ENCODE assay signal across 16 cellular contexts in the genomic region with DNA sequence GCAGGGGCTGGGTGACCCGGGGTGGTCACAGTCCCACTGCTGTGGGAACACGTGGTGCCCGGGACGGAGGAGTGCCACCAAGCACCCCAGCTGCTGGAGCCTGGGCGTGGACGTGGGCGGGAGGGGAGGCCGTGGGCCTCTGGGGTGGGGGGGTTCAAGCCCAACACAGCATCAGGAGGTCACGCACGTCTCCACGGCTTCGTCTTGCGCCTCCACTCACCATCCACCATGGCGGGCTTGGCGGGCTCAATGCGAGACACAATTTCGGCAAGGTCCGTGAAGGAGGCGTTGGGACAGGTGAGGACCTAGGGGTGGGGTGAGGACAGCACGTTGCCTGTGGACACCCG. TPM values are rescaled to one million over a fixed set of nuclear protein-coding genes. Genes with fewer than 3 reads are reported as not detected.
DNase-seq lines count a peak whose midpoint lies in the region; ATAC-seq, FAIRE-seq and TF ChIP-seq lines count a peak whose summit lies in the region.
"Had no signal": no experiment of that assay in that cellular context is flagged by ENCODE, and none has a peak within 500 bp of the region (broad histone marks: within the 10 kb centered on the region; RNA-seq: fewer than 3 reads in every experiment).

No MANE protein-coding gene starts in this region.

- TF ChIP-seq POLR2A in HCT116 (IDR thresholded peaks at IDR 0.05; ENCODE audit: borderline replicate concordance, extremely low read depth, insufficient read depth, insufficient read length) (no peak), GM12878 (IDR thresholded peaks at IDR 0.05; ENCODE audit: low read depth, low read length) (no peak), ovary (IDR thresholded peaks at IDR 0.05) (no peak)

- no peaks in the 10 kb centered on the region for H3K9me3 ChIP-seq in HCT116 (ENCODE audit: control insufficient read depth in 1 of 2, insufficient read depth in 1 of 2, low read depth in 1 of 2, low read length in 2 of 2)
- H3K9me3 ChIP-seq in GM12878 (replicated peaks; ENCODE audit: control insufficient read depth, insufficient read depth, low read length), result no peaks in the 10 kb centered on the region
- no peaks in the 10 kb centered on the region for H3K9me3 ChIP-seq in ovary
- H3K9me3 ChIP-seq in MM.1S (replicated peaks; ENCODE audit: insufficient read depth, low read length), result no peaks in the 10 kb centered on the region
- H3K9me3 ChIP-seq: adrenal gland, gastrocnemius medialis, thyroid gland had no signal

- H3K4me3 ChIP-seq in HCT116 (replicated peaks in 1 of 2; ENCODE audit: low read depth in 1 of 2, low read length in 2 of 2) (no peak overlapping the region), GM12878 (no peak overlapping the region), ovary (no peak overlapping the region), MM.1S (ENCODE audit: low read length) (no peak overlapping the region)
- H3K4me3 ChIP-seq: adrenal gland, gastrocnemius medialis, thyroid gland had no signal

- POLR2A ChIA-PET in HCT116 (lab: Charles Lee), result interaction anchor here (0.7 kb wide), 1 partner anchor 20 kb away, joined by 3 read pairs; the partner anchor contains the start of gene ENTPD8
- POLR2A ChIA-PET in GM12878 (lab: Charles Lee), result no interaction called here

- H3K9me2 ChIP-seq in HCT116 (ENCODE audit: insufficient read depth) (no peaks in the 10 kb centered on the region), MM.1S (replicated peaks; ENCODE audit: insufficient read depth, low read length) (no peaks in the 10 kb centered on the region)

- WGBS in GM12878 (ENCODE audit: insufficient coverage, insufficient replicate concordance, low lambda C conversion rate, missing lambda C conversion rate), result 91% methylated on average over 14 of the region's 21 CpGs
- WGBS in ovary, 3 donors, result 92 to 96% (median 93%) methylated on average over 21 of the region's 21 CpGs

- RAD21 ChIA-PET in HCT116 (lab: Charles Lee; ENCODE audit: low non-redundant PET in 1 of 2, low total read pairs in 2 of 2, uncharacterized antibody in 2 of 2, unreplicated experiment in 2 of 2) (no interaction called here), GM12878 (lab: Charles Lee; ENCODE audit: unreplicated experiment) (no interaction called here)

- no TSS peak for BruUV-seq in HCT116 (replicated peaks; lab: Mats Ljungman, UMichigan)
- no TSS peak for BruUV-seq in GM12878 (replicated peaks; lab: Mats Ljungman, UMichigan)

- TF ChIP-seq EP300 in GM12878 (IDR thresholded peaks at IDR 0.05; ENCODE audit: borderline replicate concordance in 1 of 2, control insufficient read depth in 1 of 2, low read depth in 2 of 2, low read length in 2 of 2), result no peak
- no peak for TF ChIP-seq EP300 in ovary (IDR thresholded peaks at IDR 0.05)

- no peak for TF ChIP-seq CTCF in HCT116 (IDR thresholded peaks at IDR 0.05 in 2 of 3, conservative IDR thresholded peaks at IDR 0.05 in 1 of 3; ENCODE audit: borderline replicate concordance in 1 of 3, insufficient read depth in 1 of 3, low read depth in 2 of 3, low read length in 2 of 3)
- no peak for TF ChIP-seq CTCF in GM12878 (IDR thresholded peaks at IDR 0.05 in 2 of 3, conservative IDR thresholded peaks at IDR 0.05 in 1 of 3; ENCODE audit: control insufficient read depth in 2 of 3, extremely low read depth in 1 of 3, insufficient read depth in 1 of 3, low read depth in 3 of 3, low read length in 3 of 3)
- no peak for TF ChIP-seq CTCF in ovary (IDR thresholded peaks at IDR 0.05)
- TF ChIP-seq CTCF in MM.1S (IDR thresholded peaks at IDR 0.05; ENCODE audit: low read length), result no peak

- H3K36me3 ChIP-seq in HCT116 (ENCODE audit: control insufficient read depth in 1 of 2, insufficient read depth in 2 of 2, low read length in 2 of 2) (peaks cover 7 to 12% of the 10 kb centered on the region in 2 experiments; a peak in 2 of 4 replicates), GM12878 (ENCODE audit: control insufficient read depth in 2 of 2, insufficient read depth in 2 of 2, low read length in 1 of 2) (no peaks in the 10 kb centered on the region), ovary (no peaks in the 10 kb centered on the region), MM.1S (replicated peaks; ENCODE audit: insufficient read depth, low read length) (no peaks in the 10 kb centered on the region; the same call in 1 of the 2 replicates)
- H3K36me3 ChIP-seq: thyroid gland had no signal

- no peak for FAIRE-seq in GM12878 (lab: Jason Lieb, UNC)
- FAIRE-seq: RCC 7860 had no signal

- H3K4me2 ChIP-seq in HCT116 (ENCODE audit: low read length) (peak overlapping the region; percentile 65), GM12878 (ENCODE audit: control insufficient read depth, insufficient read depth) (peak overlapping the region; percentile 78; the same call in 1 of the 2 replicates), MM.1S (ENCODE audit: low read depth, low read length) (no peak overlapping the region)

- H3K9ac ChIP-seq in HCT116 (ENCODE audit: low read length) (peak overlapping the region; percentile 4; the same call in 1 of the 2 replicates), GM12878 (ENCODE audit: control insufficient read depth, insufficient read depth, low read length) (no peak overlapping the region), MM.1S (ENCODE audit: low read length) (no peak overlapping the region)

- H3K79me2 ChIP-seq in HCT116 (ENCODE audit: insufficient read depth, low read length) (peaks cover 25% of the 10 kb centered on the region), GM12878 (ENCODE audit: control insufficient read depth, insufficient read depth, low read length) (peaks cover 9% of the 10 kb centered on the region), MM.1S (ENCODE audit: low read length) (peaks cover 5% of the 10 kb centered on the region; the same call in 1 of the 2 replicates)

- H2AFZ ChIP-seq in HCT116 (ENCODE audit: low read depth, low read length, poor library complexity, severe bottlenecking) (no peak overlapping the region), GM12878 (ENCODE audit: control insufficient read depth, low read depth, low read length) (peak overlapping the region; percentile 73), MM.1S (ENCODE audit: low read length) (no peak overlapping the region)

- no peak for ATAC-seq in HCT116
- ATAC-seq in GM12878, result no peak
- ATAC-seq: gastrocnemius medialis had no signal

- H3K36me3 Mint-ChIP-seq in activated CD4-positive, alpha-beta T cell treated with anti-CD3 and anti-CD28 coated beads, Interleukin-2, amount 10 ng/mL, durations not matched to agents 24 days and 14 days (ENCODE audit: low read depth), result peaks cover 7% of the 10 kb centered on the region

- no peaks in the 10 kb centered on the region for H3F3A ChIP-seq in MM.1S (ENCODE audit: insufficient read depth, low read length)

- H3K27ac Mint-ChIP-seq in activated CD4-positive, alpha-beta T cell treated with anti-CD3 and anti-CD28 coated beads, Interleukin-2, amount 10 ng/mL, durations not matched to agents 24 days and 14 days, result peak overlapping the region; percentile 41

- H3K4me3 Mint-ChIP-seq in activated CD4-positive, alpha-beta T cell treated with anti-CD3 and anti-CD28 coated beads, Interleukin-2, amount 10 ng/mL, durations not matched to agents 24 days and 14 days, result peak overlapping the region; percentile 62

- no peaks in the 10 kb centered on the region for H3K27me3 Mint-ChIP-seq in activated CD4-positive, alpha-beta T cell treated with anti-CD3 and anti-CD28 coated beads, Interleukin-2, amount 10 ng/mL, durations not matched to agents 24 days and 14 days

- intact Hi-C loops in activated CD4-positive, alpha-beta T cell treated with anti-CD3 and anti-CD28 coated beads, Interleukin-2, amount 10 ng/mL, durations not matched to agents 24 days and 14 days (cut with micrococcal nuclease), result loop anchor here (5.0 kb wide), 1 partner anchor 39 kb away; the partner anchor contains the start of genes EXD3 and NOXA1
- intact Hi-C loops in HCT116 (cut with micrococcal nuclease), result no loop called here
- intact Hi-C loops in GM12878 (cut with micrococcal nuclease; ENCODE audit: unreplicated experiment), result loop anchor here (10.0 kb wide), 1 partner anchor 64 kb away; no protein-coding TSS in a partner anchor
- intact Hi-C loops in ovary (cut with DNase I), result no loop called here

- H3K27me3 ChIP-seq in HCT116 (ENCODE audit: insufficient read depth, low read length), result no peaks in the 10 kb centered on the region
- no peaks in the 10 kb centered on the region for H3K27me3 ChIP-seq in GM12878 (replicated peaks in 1 of 2; ENCODE audit: control insufficient read depth in 2 of 2, insufficient read depth in 2 of 2, low read length in 1 of 2)
- H3K27me3 ChIP-seq in ovary, result no peaks in the 10 kb centered on the region
- peaks cover 17% of the 10 kb centered on the region; the same call in 1 of the 2 replicates for H3K27me3 ChIP-seq in MM.1S (replicated peaks; ENCODE audit: insufficient read depth, low read length)
- H3K27me3 ChIP-seq: adrenal gland, gastrocnemius medialis, thyroid gland had no signal

- H4K20me1 ChIP-seq in HCT116 (ENCODE audit: insufficient read depth) (no peaks in the 10 kb centered on the region), GM12878 (ENCODE audit: control insufficient read depth, insufficient read depth) (no peaks in the 10 kb centered on the region), MM.1S (ENCODE audit: insufficient read depth, low read length) (no peaks in the 10 kb centered on the region)

- H3K27ac ChIP-seq in HCT116 (ENCODE audit: low read depth, low read length), result no peak overlapping the region; the same call in 1 of the 2 replicates
- H3K27ac ChIP-seq in GM12878 (ENCODE audit: control insufficient read depth, insufficient read depth), result no peak overlapping the region
- no peak overlapping the region for H3K27ac ChIP-seq in ovary
- H3K27ac ChIP-seq in MM.1S (ENCODE audit: low read length), result no peak overlapping the region
- H3K27ac ChIP-seq: adrenal gland, gastrocnemius medialis, thyroid gland, WERI-Rb-1 had no signal

- H3K4me1 ChIP-seq in HCT116 (ENCODE audit: control insufficient read depth in 1 of 2, insufficient read depth in 2 of 2, low read length in 2 of 2) (peaks cover 19 to 46% of the 10 kb centered on the region in 2 experiments), GM12878 (ENCODE audit: control insufficient read depth, insufficient read depth, low read length) (peaks cover 26% of the 10 kb centered on the region), ovary (ENCODE audit: insufficient read depth) (peaks cover 9% of the 10 kb centered on the region), MM.1S (ENCODE audit: low read length) (0 out of 2 replicates have a peak, but pooled peaks cover 4% of the 10 kb centered on the region)

- H3K4me1 Mint-ChIP-seq in activated CD4-positive, alpha-beta T cell treated with anti-CD3 and anti-CD28 coated beads, Interleukin-2, amount 10 ng/mL, durations not matched to agents 24 days and 14 days, result peaks cover 6% of the 10 kb centered on the region

- DNase-seq in activated CD4-positive, alpha-beta T cell treated with anti-CD3 and anti-CD28 coated beads, Interleukin-2, amount 10 ng/mL, durations not matched to agents 24 days and 14 days, result no peak
- DNase-seq in activated CD4-positive, alpha-beta T cell treated with anti-CD3 and anti-CD28 coated beads, Interleukin-2, amount 50 U/mL, for 1 hour, result no peak
- no peak for DNase-seq in HCT116 (ENCODE audit: low read depth, low spot score)
- no peak for DNase-seq in GM12878 (ENCODE audit: low read depth, low spot score)
- peak in 3 of 5 donors; percentile 37 to 43 (median 37) for DNase-seq in ovary
- no peak for DNase-seq in MM.1S
- DNase-seq in DMS153 (lab: John Stamatoyannopoulos, UW), result no peak
- DNase-seq in amygdala (lab: John Stamatoyannopoulos, UW), result no peak
- DNase-seq: HCEC 1CT, NCI-H2107, WERI-Rb-1 had no signal

- H3K9me3 Mint-ChIP-seq in activated CD4-positive, alpha-beta T cell treated with anti-CD3 and anti-CD28 coated beads, Interleukin-2, amount 10 ng/mL, durations not matched to agents 24 days and 14 days, result no peaks in the 10 kb centered on the region

- CTCF ChIA-PET in HCT116 (lab: Charles Lee), result no interaction called here
- CTCF ChIA-PET in GM12878 (lab: Yijun Ruan, JAX), result no interaction called here

- in situ Hi-C loops in GM12878 (cut with MboI), result no loop called here

- SMC1A ChIA-PET in GM12878 (lab: Charles Lee; ENCODE audit: uncharacterized antibody, unreplicated experiment), result no interaction called here

- no peak for TF ChIP-seq RAD21 in HCT116 (IDR thresholded peaks at IDR 0.05; ENCODE audit: low read depth)
- no peak for TF ChIP-seq RAD21 in GM12878 (IDR thresholded peaks at IDR 0.05; ENCODE audit: insufficient read depth, low read depth, low read length)

RNA-seq across cellular contexts. Expression of gene NSMF, which starts 2.2 kb away (rescaled TPM):
- total RNA-seq in activated CD4-positive, alpha-beta T cell treated with anti-CD3 and anti-CD28 coated beads, Interleukin-2, amount 10 ng/mL, durations not matched to agents 24 days and 14 days, result 68.6 and 69.6 TPM in 2 replicates
- 81.9 TPM for total RNA-seq in HCT116 (2021; ENCODE audit: unreplicated experiment)
- 55.6 and 65.9 TPM in 2 replicates for polyA plus RNA-seq in HCT116 (2012)
- total RNA-seq in GM12878 (2013; cell fraction: nucleolus; rRNA removed), result 50.1 and 60.0 TPM in 2 replicates
- total RNA-seq in GM12878 (2014; rRNA removed), result 18.8 and 23.1 TPM in 2 replicates
- 12.1 and 14.1 TPM in 2 replicates for total RNA-seq in GM12878 (2014; rRNA removed; fragmentation: Illumina TruSeq; extraction: Trizol)
- total RNA-seq in GM12878 (2021), result 35.1 and 37.2 TPM in 2 replicates
- polyA plus RNA-seq in GM12878 (2011; ENCODE audit: low read depth), result 6.2 TPM
- 17.9 and 26.2 TPM in 2 replicates for polyA plus RNA-seq in GM12878 (2011; rRNA removed)
- polyA plus RNA-seq in GM12878 (2011; cell fraction: cytosol; rRNA removed), result 29.2 and 44.8 TPM in 2 replicates
- polyA plus RNA-seq in GM12878 (2011; cell fraction: nucleus; rRNA removed), result 188 and 208 TPM in 2 replicates
- 21.6 and 25.4 TPM in 2 replicates for polyA plus RNA-seq in GM12878 (2012)
- 12.8 and 13.3 TPM in 2 replicates for polyA plus RNA-seq in GM12878 (2014; fragmentation: Illumina TruSeq; extraction: Trizol)
- under 1 TPM; 0.13 to 0.51 TPM for polyA plus RNA-seq in GM12878 (2014; fragmentation: Nextera tagmentation; extraction: Ambion mirVana)
- polyA plus RNA-seq in GM12878 (2014; rRNA removed), result 44.3 and 47.1 TPM in 2 replicates
- polyA plus RNA-seq in GM12878 (2016; fragmentation: Nextera tagmentation; extraction: Ambion mirVana), result 1 to 10 TPM; 1.4 to 8.9 TPM
- 17.3 and 26.8 TPM in 2 replicates for polyA minus RNA-seq in GM12878 (2011; rRNA and poly(A)+ RNA removed)
- polyA minus RNA-seq in GM12878 (2011; cell fraction: cytosol; rRNA and poly(A)+ RNA removed), result 10.3 and 12.6 TPM in 2 replicates
- polyA minus RNA-seq in GM12878 (2011; cell fraction: nucleus; rRNA and poly(A)+ RNA removed), result 37.8 and 43.1 TPM in 2 replicates
- 10 to 100 TPM; 22.9 to 50.3 (median 35.4) TPM for total RNA-seq in ovary
- 10 to 100 TPM; 24.0 to 29.5 TPM for polyA plus RNA-seq in ovary

RNA-seq across cellular contexts. Expression of gene ENTPD8, which starts 20.1 kb away (rescaled TPM):
- not detected in 2 replicates for total RNA-seq in activated CD4-positive, alpha-beta T cell treated with anti-CD3 and anti-CD28 coated beads, Interleukin-2, amount 10 ng/mL, durations not matched to agents 24 days and 14 days
- total RNA-seq in HCT116 (2021; ENCODE audit: unreplicated experiment), result 1.7 TPM
- polyA plus RNA-seq in HCT116 (2012), result 1.5 and 1.8 TPM in 2 replicates
- not detected in 2 replicates for total RNA-seq in GM12878 (2013; cell fraction: nucleolus; rRNA removed)
- not detected in 2 replicates for total RNA-seq in GM12878 (2014; rRNA removed)
- not detected in 2 replicates for total RNA-seq in GM12878 (2014; rRNA removed; fragmentation: Illumina TruSeq; extraction: Trizol)
- total RNA-seq in GM12878 (2021), result not detected in 2 replicates
- polyA plus RNA-seq in GM12878 (2011; ENCODE audit: low read depth), result not detected
- polyA plus RNA-seq in GM12878 (2011; rRNA removed), result not detected in 2 replicates
- not detected in 2 replicates for polyA plus RNA-seq in GM12878 (2011; cell fraction: cytosol; rRNA removed)
- polyA plus RNA-seq in GM12878 (2011; cell fraction: nucleus; rRNA removed), result not detected in 2 replicates
- 0.04 TPM in 1 of 2 replicates, not detected in the other for polyA plus RNA-seq in GM12878 (2012)
- not detected in 2 replicates for polyA plus RNA-seq in GM12878 (2014; fragmentation: Illumina TruSeq; extraction: Trizol)
- polyA plus RNA-seq in GM12878 (2014; fragmentation: Nextera tagmentation; extraction: Ambion mirVana), result not detected
- not detected in 2 replicates for polyA plus RNA-seq in GM12878 (2014; rRNA removed)
- not detected for polyA plus RNA-seq in GM12878 (2016; fragmentation: Nextera tagmentation; extraction: Ambion mirVana)
- not detected in 2 replicates for polyA minus RNA-seq in GM12878 (2011; rRNA and poly(A)+ RNA removed)
- not detected in 2 replicates for polyA minus RNA-seq in GM12878 (2011; cell fraction: cytosol; rRNA and poly(A)+ RNA removed)
- polyA minus RNA-seq in GM12878 (2011; cell fraction: nucleus; rRNA and poly(A)+ RNA removed), result not detected in 2 replicates
- under 1 TPM in 5 of 7 donors, not detected in 2; 0.10 to 0.57 (median 0.24) TPM for total RNA-seq in ovary
- under 1 TPM in 1 of 2 donors, not detected in 1; 0.11 TPM for polyA plus RNA-seq in ovary
- polyA plus RNA-seq: CD14-positive monocyte had no signal

RNA-seq across cellular contexts. Expression of gene NOXA1, which starts 38.1 kb away (rescaled TPM):
- 0.30 and 0.36 TPM in 2 replicates for total RNA-seq in activated CD4-positive, alpha-beta T cell treated with anti-CD3 and anti-CD28 coated beads, Interleukin-2, amount 10 ng/mL, durations not matched to agents 24 days and 14 days
- total RNA-seq in HCT116 (2021; ENCODE audit: unreplicated experiment), result 13.2 TPM
- polyA plus RNA-seq in HCT116 (2012), result 6.2 and 6.5 TPM in 2 replicates
- total RNA-seq in GM12878 (2013; cell fraction: nucleolus; rRNA removed), result 0.38 TPM in 1 of 2 replicates, not detected in the other
- total RNA-seq in GM12878 (2014; rRNA removed), result 0.16 TPM in 1 of 2 replicates, not detected in the other
- total RNA-seq in GM12878 (2014; rRNA removed; fragmentation: Illumina TruSeq; extraction: Trizol), result not detected in 2 replicates
- not detected in 2 replicates for total RNA-seq in GM12878 (2021)
- not detected for polyA plus RNA-seq in GM12878 (2011; ENCODE audit: low read depth)
- polyA plus RNA-seq in GM12878 (2011; rRNA removed), result 0.08 TPM in 1 of 2 replicates, not detected in the other
- polyA plus RNA-seq in GM12878 (2011; cell fraction: cytosol; rRNA removed), result 0.04 and 0.07 TPM in 2 replicates
- polyA plus RNA-seq in GM12878 (2011; cell fraction: nucleus; rRNA removed), result 0.76 and 0.96 TPM in 2 replicates
- polyA plus RNA-seq in GM12878 (2012), result 0.27 and 0.67 TPM in 2 replicates
- polyA plus RNA-seq in GM12878 (2014; fragmentation: Illumina TruSeq; extraction: Trizol), result not detected in 2 replicates
- polyA plus RNA-seq in GM12878 (2014; fragmentation: Nextera tagmentation; extraction: Ambion mirVana), result not detected
- 0.20 TPM in 1 of 2 replicates, not detected in the other for polyA plus RNA-seq in GM12878 (2014; rRNA removed)
- polyA plus RNA-seq in GM12878 (2016; fragmentation: Nextera tagmentation; extraction: Ambion mirVana), result not detected
- polyA minus RNA-seq in GM12878 (2011; rRNA and poly(A)+ RNA removed), result not detected in 2 replicates
- polyA minus RNA-seq in GM12878 (2011; cell fraction: cytosol; rRNA and poly(A)+ RNA removed), result not detected in 2 replicates
- polyA minus RNA-seq in GM12878 (2011; cell fraction: nucleus; rRNA and poly(A)+ RNA removed), result 0.36 and 0.38 TPM in 2 replicates
- 10 to 100 TPM in 5 of 7 donors, 1 to 10 TPM in 2; 8.5 to 18.5 (median 13.8) TPM for total RNA-seq in ovary
- polyA plus RNA-seq in ovary, result 1 to 10 TPM in 1 of 2 donors, not detected in 1; 7.1 TPM

RNA-seq across cellular contexts. Expression of gene EXD3, which starts 38.3 kb away (rescaled TPM):
- 4.4 and 5.2 TPM in 2 replicates for total RNA-seq in activated CD4-positive, alpha-beta T cell treated with anti-CD3 and anti-CD28 coated beads, Interleukin-2, amount 10 ng/mL, durations not matched to agents 24 days and 14 days
- total RNA-seq in HCT116 (2021; ENCODE audit: unreplicated experiment), result 25.4 TPM
- 19.3 and 20.2 TPM in 2 replicates for polyA plus RNA-seq in HCT116 (2012)
- total RNA-seq in GM12878 (2013; cell fraction: nucleolus; rRNA removed), result 40.8 and 46.3 TPM in 2 replicates
- 3.9 and 4.7 TPM in 2 replicates for total RNA-seq in GM12878 (2014; rRNA removed)
- 2.2 and 2.4 TPM in 2 replicates for total RNA-seq in GM12878 (2014; rRNA removed; fragmentation: Illumina TruSeq; extraction: Trizol)
- 6.3 and 7.1 TPM in 2 replicates for total RNA-seq in GM12878 (2021)
- 2.1 TPM for polyA plus RNA-seq in GM12878 (2011; ENCODE audit: low read depth)
- polyA plus RNA-seq in GM12878 (2011; rRNA removed), result 2.9 and 5.2 TPM in 2 replicates
- polyA plus RNA-seq in GM12878 (2011; cell fraction: cytosol; rRNA removed), result 6.5 and 10.0 TPM in 2 replicates
- 36.0 and 46.0 TPM in 2 replicates for polyA plus RNA-seq in GM12878 (2011; cell fraction: nucleus; rRNA removed)
- 7.4 and 9.7 TPM in 2 replicates for polyA plus RNA-seq in GM12878 (2012)
- polyA plus RNA-seq in GM12878 (2014; fragmentation: Illumina TruSeq; extraction: Trizol), result 0.44 and 1.9 TPM in 2 replicates
- under 1 TPM; 0.21 to 0.51 TPM for polyA plus RNA-seq in GM12878 (2014; fragmentation: Nextera tagmentation; extraction: Ambion mirVana)
- polyA plus RNA-seq in GM12878 (2014; rRNA removed), result 5.2 and 7.6 TPM in 2 replicates
- 1 to 10 TPM; 3.4 to 3.9 TPM for polyA plus RNA-seq in GM12878 (2016; fragmentation: Nextera tagmentation; extraction: Ambion mirVana)
- 1.5 and 4.2 TPM in 2 replicates for polyA minus RNA-seq in GM12878 (2011; rRNA and poly(A)+ RNA removed)
- polyA minus RNA-seq in GM12878 (2011; cell fraction: cytosol; rRNA and poly(A)+ RNA removed), result 2.3 and 2.5 TPM in 2 replicates
- polyA minus RNA-seq in GM12878 (2011; cell fraction: nucleus; rRNA and poly(A)+ RNA removed), result 3.1 and 5.1 TPM in 2 replicates
- 10 to 100 TPM; 19.5 to 30.6 (median 26.2) TPM for total RNA-seq in ovary
- polyA plus RNA-seq in ovary, result 10 to 100 TPM in 1 of 2 donors, 1 to 10 TPM in 1; 1.0 to 19.4 TPM

Comparison
In these comparisons a context has a peak if more than half of its experiments do, and no peak if none do; other contexts are left out.
1. DNase-seq: peak in ovary (3 of 5); none in activated CD4-positive, alpha-beta T cell treated with anti-CD3 and anti-CD28 coated beads, Interleukin-2, amount 10 ng/mL, durations not matched to agents 24 days and 14 days (single experiment), activated CD4-positive, alpha-beta T cell treated with anti-CD3 and anti-CD28 coated beads, Interleukin-2, amount 50 U/mL, for 1 hour (single experiment), HCT116 (single experiment), GM12878 (single experiment), MM.1S (single experiment), DMS153 (single experiment) and amygdala (0 of 56).
2. intact Hi-C loops: an anchor here in activated CD4-positive, alpha-beta T cell treated with anti-CD3 and anti-CD28 coated beads, Interleukin-2, amount 10 ng/mL, durations not matched to agents 24 days and 14 days (5.0 kb wide) and GM12878 (10.0 kb wide); none called in HCT116 and ovary.